ENCODE assay signal across 11 cellular contexts in the genomic region with DNA sequence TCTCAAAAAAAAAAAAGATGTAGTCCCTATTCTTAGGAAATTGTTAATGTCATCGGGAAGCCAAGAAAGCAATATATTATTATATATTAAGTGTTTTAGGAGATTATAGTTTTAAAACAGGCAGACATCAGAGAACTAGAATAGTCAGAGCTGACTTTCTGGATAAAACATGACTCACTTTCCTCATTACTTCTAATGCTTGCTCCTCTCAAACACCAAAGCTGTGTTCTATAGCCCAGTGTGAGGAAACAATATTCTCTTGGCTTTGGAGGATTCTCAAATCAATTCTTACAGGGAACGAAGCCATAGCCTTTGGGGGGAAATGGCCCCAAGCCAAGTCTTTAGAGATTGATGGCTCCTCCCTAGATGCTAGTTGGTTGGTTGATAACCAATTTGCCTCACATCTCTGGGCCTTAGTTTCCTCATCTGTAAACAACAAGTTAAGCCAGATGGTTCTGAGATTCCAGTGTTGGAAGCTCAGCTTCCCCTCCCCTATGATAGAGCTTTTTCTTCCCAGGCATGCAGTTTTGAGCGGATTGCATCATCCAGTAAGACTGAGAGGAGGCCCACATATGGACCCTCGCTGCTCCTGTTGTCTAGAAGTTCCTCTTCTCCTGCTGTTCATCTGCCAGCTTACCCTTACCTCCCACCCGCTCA. TPM values are rescaled to one million over a fixed set of nuclear protein-coding genes. Genes with fewer than 3 reads are reported as not detected.
DNase-seq lines count a peak whose midpoint lies in the region; ATAC-seq and TF ChIP-seq lines count a peak whose summit lies in the region.
"Had no signal": no experiment of that assay in that cellular context is flagged by ENCODE, and none has a peak within 500 bp of the region (broad histone marks: within the 10 kb centered on the region; RNA-seq: fewer than 3 reads in every experiment).

No MANE protein-coding gene starts in this region.

- no peaks in the 10 kb centered on the region for H3K27me3 ChIP-seq in WERI-Rb-1 (ENCODE audit: insufficient read depth, low read depth, severe bottlenecking)
- H3K27me3 ChIP-seq: tibial artery had no signal

- peaks cover 22% of the 10 kb centered on the region for H3K4me1 Mint-ChIP-seq in chondrocyte (ENCODE audit: low read depth)

- no peak overlapping the region for H3K4me3 ChIP-seq in NB4 (ENCODE audit: low read depth, low read length)
- no peak overlapping the region for H3K4me3 ChIP-seq in mucosa of descending colon
- H3K4me3 ChIP-seq in WERI-Rb-1 (ENCODE audit: low read depth, low read length), result no peak overlapping the region
- H3K4me3 ChIP-seq: tibial artery had no signal

- no peak overlapping the region for H3K4me3 Mint-ChIP-seq in chondrocyte (ENCODE audit: unreplicated experiment)
- H3K4me3 Mint-ChIP-seq: activated naive CD4-positive, alpha-beta T cell treated with anti-CD3 and anti-CD28 coated beads, Interleukin-2, amount 50 U/mL, for 24 hours had no signal

- TF ChIP-seq POLR2A in NB4 (IDR thresholded peaks at IDR 0.05; ENCODE audit: extremely low read depth, insufficient read length), result no peak

- DNase-seq in AG08396 (ENCODE audit: low spot score) (peak; percentile 58), NB4 (ENCODE audit: low read depth) (peak; percentile 79), chondrocyte (ENCODE audit: low spot score) (no peak), mucosa of descending colon (peak in 1 of 3 donors; percentile 34), RPMI8226 (no peak), WERI-Rb-1 (no peak)
- DNase-seq: small intestine had no signal

- H3K36me3 Mint-ChIP-seq in chondrocyte (ENCODE audit: low read depth), result peaks cover 9% of the 10 kb centered on the region

- H3K9me3 ChIP-seq in mucosa of descending colon (no peaks in the 10 kb centered on the region), WERI-Rb-1 (ENCODE audit: severe bottlenecking) (no peaks in the 10 kb centered on the region)
- H3K9me3 ChIP-seq: tibial artery had no signal

- no peak for TF ChIP-seq CTCF in NB4 (IDR thresholded peaks at IDR 0.05; ENCODE audit: low read depth, low read length)
- no peak for TF ChIP-seq CTCF in chondrocyte (IDR thresholded peaks at IDR 0.05)
- no peak for TF ChIP-seq CTCF in mucosa of descending colon (IDR thresholded peaks at IDR 0.05)
- no peak for TF ChIP-seq CTCF in WERI-Rb-1 (IDR thresholded peaks at IDR 0.05; ENCODE audit: low read depth, low read length)

- no peaks in the 10 kb centered on the region for H3K9me3 Mint-ChIP-seq in chondrocyte (ENCODE audit: low read depth)
- H3K9me3 Mint-ChIP-seq: activated naive CD4-positive, alpha-beta T cell treated with anti-CD3 and anti-CD28 coated beads, Interleukin-2, amount 50 U/mL, for 24 hours had no signal

- H3K4me1 ChIP-seq in mucosa of descending colon (ENCODE audit: low read depth), result no peaks in the 10 kb centered on the region

- ATAC-seq in mucosa of descending colon (peak; percentile 53), HG03159 (IDR thresholded peaks at IDR 0.05; ENCODE audit: unreplicated experiment) (no peak), HG03442 (IDR thresholded peaks at IDR 0.05; ENCODE audit: unreplicated experiment) (no peak)

- H3K27me3 Mint-ChIP-seq in chondrocyte (ENCODE audit: low read depth), result no peaks in the 10 kb centered on the region
- H3K27me3 Mint-ChIP-seq: activated naive CD4-positive, alpha-beta T cell treated with anti-CD3 and anti-CD28 coated beads, Interleukin-2, amount 50 U/mL, for 24 hours had no signal

- no peak overlapping the region; the same call in 1 of the 2 replicates for H3K27ac ChIP-seq in WERI-Rb-1

- peak overlapping the region; percentile 97 for H3K27ac Mint-ChIP-seq in chondrocyte (ENCODE audit: unreplicated experiment)
- H3K27ac Mint-ChIP-seq: activated naive CD4-positive, alpha-beta T cell treated with anti-CD3 and anti-CD28 coated beads, Interleukin-2, amount 50 U/mL, for 24 hours had no signal

- intact Hi-C loops in mucosa of descending colon (cut with DNase I, micrococcal nuclease), result no loop called here

- H3K36me3 ChIP-seq in mucosa of descending colon (ENCODE audit: low read depth) (no peaks in the 10 kb centered on the region), WERI-Rb-1 (peaks cover 83% of the 10 kb centered on the region)

RNA-seq across cellular contexts. Expression of a gene that starts 12.4 kb away (rescaled TPM):
- total RNA-seq in chondrocyte (89.0 to 103 TPM (median 91.4 TPM) in 3 replicates), mucosa of descending colon (10 to 100 TPM; 47.0 to 94.0 (median 76.1) TPM)

RNA-seq across cellular contexts. Expression of a gene that starts 22.1 kb away (rescaled TPM):
- 33.9 to 39.9 TPM (median 36.5 TPM) in 3 replicates for total RNA-seq in chondrocyte
- total RNA-seq in mucosa of descending colon, result 10 to 100 TPM; 21.6 to 29.0 (median 24.8) TPM

RNA-seq across cellular contexts. Expression of a gene that starts 58.8 kb away (rescaled TPM):
- total RNA-seq in chondrocyte (123 to 135 TPM (median 128 TPM) in 3 replicates), mucosa of descending colon (100 to 1,000 TPM; 205 to 562 (median 232) TPM)

Comparison
In these comparisons a context has a peak if more than half of its experiments do, and no peak if none do; other contexts are left out.
1. DNase-seq: peak in AG08396 (single experiment) and NB4 (single experiment); none in chondrocyte (single experiment), RPMI8226 (single experiment) and WERI-Rb-1 (single experiment).